9 cellular contexts compared by ENCODE assay signal in genomic region chr2:47300609-47301276, GRCh38.
A peak's percentile ranks its signal among the peaks of the same experiment; 100 is the strongest.
DNase-seq lines count a peak whose midpoint lies in the region; ATAC-seq and TF ChIP-seq lines count a peak whose summit lies in the region.
"Had no signal": no experiment of that assay in that cellular context is flagged by ENCODE, and none has a peak within 500 bp of the region (broad histone marks: within the 10 kb centered on the region; RNA-seq: fewer than 3 reads in every experiment).

No MANE protein-coding gene starts in this region.

- peak; percentile 80 for ATAC-seq in GM18909 (IDR thresholded peaks at IDR 0.05; ENCODE audit: poor library complexity, unreplicated experiment)
- peak; percentile 81 for ATAC-seq in HG02885 (IDR thresholded peaks at IDR 0.05; ENCODE audit: poor library complexity, unreplicated experiment)
- ATAC-seq in HG02840 (IDR thresholded peaks at IDR 0.05; ENCODE audit: low FRiP score, unreplicated experiment) = no peak

- peaks cover 20% of the 10 kb centered on the region for H3K4me1 ChIP-seq in OCI-LY1 (ENCODE audit: insufficient read depth, low read length, severe bottlenecking)

- H2AFZ ChIP-seq in OCI-LY1 (ENCODE audit: low read length) = no peak overlapping the region

- no peak for TF ChIP-seq CTCF in OCI-LY1 (IDR thresholded peaks at IDR 0.05; ENCODE audit: low read length)

- H3K27ac ChIP-seq in OCI-LY1 (ENCODE audit: low read depth, low read length, poor library complexity, severe bottlenecking) = no peak overlapping the region

- peak overlapping the region; percentile 35 for H3K4me2 ChIP-seq in OCI-LY1 (ENCODE audit: low read length)

- peak; percentile 74 for DNase-seq in pons (ENCODE audit: low spot score)
- DNase-seq in germinal center (ENCODE audit: low spot score) = no peak
- no peak for DNase-seq in AG08395 (ENCODE audit: low spot score)
- DNase-seq in cortex of kidney (lab: John Stamatoyannopoulos, UW) = no peak
- DNase-seq: central memory CD4-positive, alpha-beta T cell had no signal

- H4K20me1 ChIP-seq in OCI-LY1 (ENCODE audit: insufficient read depth, low read length) = no peaks in the 10 kb centered on the region

- no peaks in the 10 kb centered on the region for H3F3A ChIP-seq in OCI-LY1 (ENCODE audit: insufficient read depth, low read length)

- no peaks in the 10 kb centered on the region for H3K79me2 ChIP-seq in OCI-LY1 (ENCODE audit: insufficient read depth, low read length)

- no peaks in the 10 kb centered on the region for H3K9me2 ChIP-seq in OCI-LY1 (ENCODE audit: low read depth, low read length)

- no peaks in the 10 kb centered on the region for H3K27me3 ChIP-seq in OCI-LY1 (ENCODE audit: insufficient read depth, low read length)

- no peaks in the 10 kb centered on the region for H3K9me3 ChIP-seq in OCI-LY1 (ENCODE audit: low read length)

- no peak overlapping the region; the same call in 1 of the 2 replicates for H3K9ac ChIP-seq in OCI-LY1 (ENCODE audit: low read length)

- no peaks in the 10 kb centered on the region for H3K36me3 ChIP-seq in OCI-LY1 (ENCODE audit: insufficient read depth, low read length)

- peak overlapping the region; percentile 3 for H3K4me3 ChIP-seq in OCI-LY1 (ENCODE audit: low read depth, low read length, poor library complexity, severe bottlenecking)
